ENCODE assay signal across 1 cellular context in genomic region chr2:96734899-96735585, GRCh38.
TF ChIP-seq lines count a peak whose summit lies in the region.

No MANE protein-coding gene starts in this region.

TF ChIP-seq in GM23338, 12 proteins besides CTCF, POLR2A, EP300 and RAD21 (continued from another document):
- TF ChIP-seq ZNF462 (CRISPR knock-in tag; IDR thresholded peaks at IDR 0.05), result no peak
- no peak for TF ChIP-seq REST (IDR thresholded peaks at IDR 0.05; ENCODE audit: unreplicated experiment)
- TF ChIP-seq CREB1 (CRISPR knock-in tag; IDR thresholded peaks at IDR 0.05; ENCODE audit: low read depth), result no peak
- no peak for TF ChIP-seq ZNF331 (CRISPR knock-in tag; IDR thresholded peaks at IDR 0.05; ENCODE audit: low read depth)
- TF ChIP-seq STAT1 (IDR thresholded peaks at IDR 0.05; ENCODE audit: unreplicated experiment), result no peak
